Comparison of ENCODE assay signal across 8 cellular contexts in the genomic region with DNA sequence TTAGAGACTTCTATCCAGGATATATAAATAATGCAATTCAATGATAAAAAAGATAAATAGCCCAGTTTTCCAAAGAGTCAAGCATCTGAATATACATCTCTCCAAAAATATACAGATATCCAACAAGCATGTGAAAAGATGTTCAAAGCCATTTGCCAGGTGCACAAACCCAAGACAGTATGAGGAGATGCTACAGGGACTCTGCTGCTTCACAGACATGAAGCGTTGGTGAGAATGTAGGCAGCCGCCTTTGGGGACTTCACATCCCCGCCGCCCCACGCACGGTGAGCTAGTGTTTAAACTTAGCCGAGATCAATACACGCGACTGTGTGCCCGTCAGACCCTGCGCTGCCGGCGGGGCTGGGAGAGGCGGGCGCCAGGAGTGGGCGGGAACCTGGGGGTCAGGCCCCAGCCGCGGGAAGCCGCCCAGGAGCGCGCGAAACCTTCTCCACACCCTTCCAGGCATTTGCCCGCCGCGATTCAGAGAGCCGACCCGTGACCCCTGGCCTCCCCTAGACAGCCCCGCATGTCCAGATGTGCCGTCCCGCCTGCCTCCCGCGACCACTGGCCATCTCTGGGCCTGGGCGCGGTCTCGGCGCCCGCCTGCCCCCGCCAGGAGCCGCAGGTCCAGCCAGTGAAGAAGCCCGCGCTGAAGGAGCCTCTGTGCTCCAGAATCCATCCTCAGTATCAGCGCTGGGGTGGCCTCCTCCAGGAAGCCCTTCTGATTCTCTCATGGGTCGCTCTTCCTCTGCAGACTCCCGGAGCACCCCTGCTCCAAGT. TPM values are rescaled to one million over a fixed set of nuclear protein-coding genes. Genes with fewer than 3 reads are reported as not detected.
DNase-seq lines count a peak whose midpoint lies in the region; ATAC-seq and TF ChIP-seq lines count a peak whose summit lies in the region.

No MANE protein-coding gene starts in this region.

- peak overlapping the region; percentile 32 to 37 for H3K4me3 ChIP-seq in prostate gland

- H3K27ac ChIP-seq in foreskin keratinocyte, result no peak overlapping the region
- H3K27ac ChIP-seq in prostate gland, result no peak overlapping the region

- no peak for TF ChIP-seq POLR2A in prostate gland (IDR thresholded peaks at IDR 0.05)

- TF ChIP-seq CTCF in foreskin keratinocyte (conservative IDR thresholded peaks at IDR 0.05) (no peak), prostate gland (IDR thresholded peaks at IDR 0.05) (no peak)

- H3K27me3 ChIP-seq in foreskin keratinocyte (peaks cover 66% of the 10 kb centered on the region), prostate gland (replicated peaks; ENCODE audit: insufficient read depth) (no peaks in the 10 kb centered on the region)

- H3K4me1 ChIP-seq in foreskin keratinocyte, result no peaks in the 10 kb centered on the region
- H3K4me1 ChIP-seq in prostate gland (replicated peaks), result peaks cover 6% of the 10 kb centered on the region

- no peaks in the 10 kb centered on the region for H3K36me3 ChIP-seq in prostate gland

- intact Hi-C loops in prostate gland (cut with DNase I), result no loop called here

- DNase-seq in D341Med (ENCODE audit: low spot score), result peak; percentile 50
- DNase-seq in activated CD4-positive, alpha-beta T cell treated with anti-CD3 and anti-CD28 coated beads for 48 hours, result peak; percentile 25
- no peak for DNase-seq in foreskin keratinocyte
- no peak for DNase-seq in prostate gland (ENCODE audit: low spot score)
- no peak for DNase-seq in kidney glomerular epithelial cell (lab: John Stamatoyannopoulos, UW)
- no peak for DNase-seq in GM19240 (ENCODE audit: insufficient read length, low spot score)

- under 1% methylated on average over 44 of the region's 44 CpGs for WGBS in prostate gland

- H3K9me3 ChIP-seq in prostate gland, result no peaks in the 10 kb centered on the region

- ATAC-seq in GM19397 (IDR thresholded peaks at IDR 0.05; ENCODE audit: unreplicated experiment) (peak; percentile 44), HG03432 (IDR thresholded peaks at IDR 0.05; ENCODE audit: unreplicated experiment) (peak; percentile 55), foreskin keratinocyte (peak; percentile 30)

RNA-seq across cellular contexts. Expression of gene ALOX5, which starts 0.8 kb away (rescaled TPM):
- total RNA-seq in foreskin keratinocyte (not detected in 2 replicates), prostate gland (10 to 100 TPM; 21.2 to 35.0 TPM)
- polyA plus RNA-seq in foreskin keratinocyte, result not detected in 2 replicates

RNA-seq across cellular contexts. Expression of gene OR13A1, which starts 57.8 kb away (rescaled TPM):
- total RNA-seq in foreskin keratinocyte, result not detected in 2 replicates
- not detected in 2 replicates for polyA plus RNA-seq in foreskin keratinocyte
- not detected for total RNA-seq in prostate gland

Comparison
In these comparisons a context has a peak if more than half of its experiments do, and no peak if none do; other contexts are left out.
1. DNase-seq: peak in D341Med (single experiment) and activated CD4-positive, alpha-beta T cell treated with anti-CD3 and anti-CD28 coated beads for 48 hours (single experiment); none in foreskin keratinocyte (0 of 2), prostate gland (single experiment), kidney glomerular epithelial cell (single experiment) and GM19240 (single experiment).
2. RNA of gene ALOX5, which starts 0.8 kb away (total RNA-seq): 21.2 to 35.0 TPM in prostate gland; not detected in foreskin keratinocyte; every median in the first group is over 10 times any median in the second.
3. Peak in every context shown above with its lines, with median percentiles within 50 percentile points of each other: ATAC-seq.